In genomic region chr1:100894622-100895539, GRCh38 we compare ENCODE assay signal across 8 cellular contexts. TPM values are rescaled to one million over a fixed set of nuclear protein-coding genes. Genes with fewer than 3 reads are reported as not detected.
A peak's percentile ranks its signal among the peaks of the same experiment; 100 is the strongest.
DNase-seq lines count a peak whose midpoint lies in the region; ATAC-seq and TF ChIP-seq lines count a peak whose summit lies in the region.

Gene EXTL2 (minus strand): TSS chr1:100894842. CDS start chr1:100888757, 6,085 bp downstream.

- no peaks in the 10 kb centered on the region for H3K9me3 ChIP-seq in tibial artery

- DNase-seq in GM06990 (ENCODE audit: extremely low read depth, insufficient read length) (peak; percentile 66), NCI-H1048 (lab: John Stamatoyannopoulos, UW) (peak; percentile 93), SKM-1 (lab: John Stamatoyannopoulos, UW; ENCODE audit: unreplicated experiment) (peak; percentile 58), Right ventricle myocardium inferior (ENCODE audit: missing footprints) (peak; percentile 88), osteocyte (ENCODE audit: extremely low spot score, unreplicated experiment) (peak; percentile 89), tibial artery (peak; percentile 82 to 91)
- DNase-seq in activated naive CD8-positive, alpha-beta T cell treated with anti-CD3 and anti-CD28 coated beads, Interleukin-2, amount 50 U/mL, for 16 hours (ENCODE audit: low read depth, low spot score): peak; percentile 50

- peak within 1 kb of the TSS; percentile 84 for H3K4me3 ChIP-seq in GM06990 (replicated peaks; ENCODE audit: low read depth, low read length)
- H3K4me3 ChIP-seq in tibial artery: peak within 1 kb of the TSS; percentile 73 to 78

- H3K4me1 Mint-ChIP-seq in osteocyte (ENCODE audit: unreplicated experiment): peaks cover 38% of the 10 kb centered on the region

- TF ChIP-seq CTCF in GM06990 (IDR thresholded peaks at IDR 0.05; ENCODE audit: insufficient read depth, low read length, poor library complexity, severe bottlenecking): no peak
- no peak for TF ChIP-seq CTCF in osteocyte (IDR thresholded peaks at IDR 0.05)
- TF ChIP-seq CTCF in tibial artery (IDR thresholded peaks at IDR 0.05): no peak

- peaks cover 0 to 32% (median 15%) of the 10 kb centered on the region in 4 donors for H3K4me1 ChIP-seq in tibial artery

- H3K27ac Mint-ChIP-seq in osteocyte (ENCODE audit: unreplicated experiment): peak within 1 kb of the TSS; percentile 97

- H3K27ac ChIP-seq in tibial artery: peak within 1 kb of the TSS; percentile 81 to 93

- no peaks in the 10 kb centered on the region for H3K27me3 Mint-ChIP-seq in osteocyte (ENCODE audit: unreplicated experiment)

- ATAC-seq in HG02571 (IDR thresholded peaks at IDR 0.05; ENCODE audit: unreplicated experiment) (peak; percentile 33), Right ventricle myocardium inferior (peak; percentile 88)

- peaks cover 4% of the 10 kb centered on the region for H3K9me3 Mint-ChIP-seq in osteocyte (ENCODE audit: unreplicated experiment)

- H3K36me3 ChIP-seq in GM06990 (ENCODE audit: control insufficient read depth, insufficient read depth, low read length) (no peaks in the 10 kb centered on the region), tibial artery (peaks cover 0 to 6% (median 6%) of the 10 kb centered on the region in 3 donors)

- peaks cover 19% of the 10 kb centered on the region for H3K36me3 Mint-ChIP-seq in osteocyte (ENCODE audit: unreplicated experiment)

- intact Hi-C loops in Right ventricle myocardium inferior (cut with DNase I): loop anchor here (10.0 kb wide), 1 partner anchor 760 kb away; the partner anchor contains the start of genes SASS6 and TRMT13
- intact Hi-C loops in tibial artery (cut with DNase I; ENCODE audit: low total_unique reads): no loop called here

- peak within 1 kb of the TSS; percentile 100 for H3K4me3 Mint-ChIP-seq in osteocyte (ENCODE audit: unreplicated experiment)

- H3K27me3 ChIP-seq in GM06990 (replicated peaks; ENCODE audit: control insufficient read depth, insufficient read depth, low read length): no peaks in the 10 kb centered on the region
- no peaks in the 10 kb centered on the region for H3K27me3 ChIP-seq in tibial artery

RNA-seq across cellular contexts. Expression of gene EXTL2, which starts in this region (rescaled TPM):
- total RNA-seq in Right ventricle myocardium inferior (9.5 TPM), osteocyte (32.5 and 33.6 TPM in 2 replicates)

Comparison
In these comparisons a context has a peak if more than half of its experiments do, and no peak if none do; other contexts are left out.
1. Peak in every context shown above with its lines: DNase-seq, ATAC-seq, H3K4me3 ChIP-seq and H3K27ac ChIP-seq.